Comparison of ENCODE assay signal across 2 cellular contexts in genomic region chr16:4765511-4766474, GRCh38.
A peak's percentile ranks its signal among the peaks of the same experiment; 100 is the strongest.
TF ChIP-seq lines count a peak whose summit lies in the region.

No MANE protein-coding gene starts in this region.

TF ChIP-seq in A549, 52 proteins besides CTCF, POLR2A, EP300 and RAD21:
- TF ChIP-seq SMC3 (IDR thresholded peaks at IDR 0.05) (no peak), PBX3 (IDR thresholded peaks at IDR 0.05) (no peak), TFCP2L1 (CRISPR knock-in tag; IDR thresholded peaks at IDR 0.05) (no peak), FOSL2 (IDR thresholded peaks at IDR 0.05) (no peak), FOSL2 (CRISPR knock-in tag; IDR thresholded peaks at IDR 0.05) (no peak), ZFP36 (IDR thresholded peaks at IDR 0.05; ENCODE audit: borderline replicate concordance, partially characterized antibody) (no peak), USF2 (IDR thresholded peaks at IDR 0.05) (peak; percentile 31), FOXS1 (CRISPR knock-in tag; IDR thresholded peaks at IDR 0.05) (no peak)

TF ChIP-seq in IMR-90, 13 proteins besides CTCF, POLR2A, EP300 and RAD21:
- TF ChIP-seq NFE2L2 (IDR thresholded peaks at IDR 0.05; ENCODE audit: low read depth, low read length) (no peak), FOS (IDR thresholded peaks at IDR 0.05; ENCODE audit: low read depth, low read length) (no peak), MAZ (IDR thresholded peaks at IDR 0.05; ENCODE audit: borderline replicate concordance, low read depth, low read length) (no peak), USF2 (IDR thresholded peaks at IDR 0.05; ENCODE audit: low read depth, low read length) (0 out of 2 replicates have a peak, but pooled peaks have one; percentile 21), MAFK (IDR thresholded peaks at IDR 0.05; ENCODE audit: low read depth, low read length) (no peak), CHD1 (IDR thresholded peaks at IDR 0.05; ENCODE audit: low read depth, low read length) (no peak), MXI1 (IDR thresholded peaks at IDR 0.05; ENCODE audit: borderline replicate concordance, low read depth, low read length) (no peak), RFX5 (IDR thresholded peaks at IDR 0.05; ENCODE audit: low read depth, low read length) (no peak), CEBPB (IDR thresholded peaks at IDR 0.05; ENCODE audit: low read depth, low read length) (no peak), RCOR1 (IDR thresholded peaks at IDR 0.05; ENCODE audit: insufficient replicate concordance, low read length) (no peak), SMC3 (IDR thresholded peaks at IDR 0.05; ENCODE audit: low read depth, low read length) (no peak), ELK1 (IDR thresholded peaks at IDR 0.05; ENCODE audit: borderline replicate concordance, low read depth, low read length) (no peak), BHLHE40 (IDR thresholded peaks at IDR 0.05; ENCODE audit: low read depth, low read length) (peak; percentile 31; the same call in 1 of the 2 replicates)
